In the genomic region with DNA sequence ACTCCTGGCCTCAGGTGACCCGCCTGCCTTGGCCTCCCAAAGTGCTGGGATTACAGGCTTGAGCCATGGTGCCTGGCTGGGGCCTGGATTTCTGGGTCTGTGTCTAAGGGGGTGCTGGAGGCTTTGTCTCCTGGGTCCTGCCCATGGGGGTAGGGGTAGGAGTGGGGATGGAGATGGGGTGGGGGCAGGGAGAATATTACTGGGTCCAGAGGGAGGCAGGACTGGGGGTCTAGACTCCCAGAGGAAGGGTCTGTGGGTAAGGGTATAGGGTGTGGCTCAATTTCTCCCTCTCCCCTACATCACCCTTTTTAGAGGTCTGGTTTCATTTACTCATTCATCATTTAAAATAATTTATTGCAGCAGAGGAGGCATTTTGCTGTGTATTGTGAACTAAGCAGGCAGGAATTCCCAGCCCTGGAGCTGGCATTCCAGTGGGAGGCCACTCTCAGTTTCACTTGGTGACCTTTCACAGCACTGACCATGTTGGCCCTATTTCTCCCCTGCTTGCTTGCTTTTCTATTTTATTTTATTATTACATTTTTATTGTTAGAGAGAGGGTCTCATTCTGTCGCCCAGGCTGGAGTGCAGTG, we compare ENCODE assay signal across 8 cellular contexts. TPM values are rescaled to one million over a fixed set of nuclear protein-coding genes. Genes with fewer than 3 reads are reported as not detected.
DNase-seq lines count a peak whose midpoint lies in the region; ATAC-seq and TF ChIP-seq lines count a peak whose summit lies in the region.

No MANE protein-coding gene starts in this region.

- H3K9me3 Mint-ChIP-seq in activated naive CD8-positive, alpha-beta T cell treated with anti-CD3 and anti-CD28 coated beads for 36 hours, result no peaks in the 10 kb centered on the region

- intact Hi-C loops in right cardiac atrium (cut with DNase I), result no loop called here
- intact Hi-C loops in cardiac septum (cut with DNase I), result no loop called here
- intact Hi-C loops in uterus (cut with DNase I; ENCODE audit: low total_unique reads), result no loop called here

- H3K27ac Mint-ChIP-seq in activated naive CD8-positive, alpha-beta T cell treated with anti-CD3 and anti-CD28 coated beads for 36 hours, result peak overlapping the region; percentile 90

- DNase-seq in right cardiac atrium (peak in 1 of 3 donors; percentile 12), cardiac septum (ENCODE audit: low spot score) (no peak), kidney tubule cell (ENCODE audit: low spot score) (peak; percentile 77), uterus (no peak), COLO829 (ENCODE audit: low spot score) (no peak), SIG-M5 treated with dmso at 0.1 percent for 504 hours (lab: John Stamatoyannopoulos, UW; ENCODE audit: unreplicated experiment) (no peak), anterior cingulate cortex (lab: John Stamatoyannopoulos, UW) (no peak)
- no peak for DNase-seq in activated naive CD8-positive, alpha-beta T cell treated with anti-CD3 and anti-CD28 coated beads for 36 hours

- peaks cover 33% of the 10 kb centered on the region for H3K36me3 Mint-ChIP-seq in activated naive CD8-positive, alpha-beta T cell treated with anti-CD3 and anti-CD28 coated beads for 36 hours

- peak overlapping the region; percentile 12 for H3K4me3 ChIP-seq in right cardiac atrium (ENCODE audit: low read length)
- H3K4me3 ChIP-seq in uterus, result peak overlapping the region in 1 of 2 donors; percentile 81

- H3K4me1 Mint-ChIP-seq in activated naive CD8-positive, alpha-beta T cell treated with anti-CD3 and anti-CD28 coated beads for 36 hours, result peaks cover 44% of the 10 kb centered on the region

- ATAC-seq in right cardiac atrium, result no peak

- no peaks in the 10 kb centered on the region for H3K27me3 ChIP-seq in right cardiac atrium (ENCODE audit: control insufficient read depth, insufficient read depth)
- no peaks in the 10 kb centered on the region for H3K27me3 ChIP-seq in uterus

- 85% methylated on average over 2 of the region's 2 CpGs for WGBS in right cardiac atrium

- H3K9me3 ChIP-seq in right cardiac atrium (ENCODE audit: control insufficient read depth, low read length), result no peaks in the 10 kb centered on the region
- H3K9me3 ChIP-seq in uterus, result no peaks in the 10 kb centered on the region

- no peak for TF ChIP-seq CTCF in uterus (IDR thresholded peaks at IDR 0.05)

- H3K27ac ChIP-seq in right cardiac atrium (ENCODE audit: low read length) (no peak overlapping the region), uterus (peak overlapping the region; percentile 87 to 89)

- H3K36me3 ChIP-seq in uterus, result no peaks in the 10 kb centered on the region

- peak overlapping the region; percentile 97 for H3K4me3 Mint-ChIP-seq in activated naive CD8-positive, alpha-beta T cell treated with anti-CD3 and anti-CD28 coated beads for 36 hours

- no peak for TF ChIP-seq POLR2A in uterus (IDR thresholded peaks at IDR 0.05)

- H3K27me3 Mint-ChIP-seq in activated naive CD8-positive, alpha-beta T cell treated with anti-CD3 and anti-CD28 coated beads for 36 hours, result no peaks in the 10 kb centered on the region

- H3K4me1 ChIP-seq in right cardiac atrium (ENCODE audit: control insufficient read depth, insufficient read depth, low read length) (no peaks in the 10 kb centered on the region), uterus (peaks cover 0 to 17% of the 10 kb centered on the region in 2 donors)

RNA-seq across cellular contexts. Expression of gene NFKBID, which starts 0.8 kb away (rescaled TPM):
- total RNA-seq in right cardiac atrium, result 10 to 100 TPM in 1 of 4 donors, 1 to 10 TPM in 3; 4.4 to 10.7 (median 6.3) TPM
- polyA plus RNA-seq in right cardiac atrium, result 6.4 TPM
- 3.1 TPM for total RNA-seq in cardiac septum
- 10 to 100 TPM; 72.2 to 73.7 TPM for total RNA-seq in activated naive CD8-positive, alpha-beta T cell treated with anti-CD3 and anti-CD28 coated beads for 36 hours
- 10 to 100 TPM in 2 of 4 donors, 1 to 10 TPM in 2; 4.4 to 18.2 (median 9.5) TPM for total RNA-seq in uterus

RNA-seq across cellular contexts. Expression of gene HCST, which starts 1.2 kb away (rescaled TPM):
- total RNA-seq in right cardiac atrium, result 1 to 10 TPM; 2.3 to 4.4 (median 2.7) TPM
- 2.6 TPM for polyA plus RNA-seq in right cardiac atrium
- total RNA-seq in cardiac septum, result 5.4 TPM
- total RNA-seq in activated naive CD8-positive, alpha-beta T cell treated with anti-CD3 and anti-CD28 coated beads for 36 hours, result 10 to 100 TPM; 44.9 to 53.8 TPM
- total RNA-seq in uterus, result 10 to 100 TPM in 1 of 4 donors, 1 to 10 TPM in 2, not detected in 1; 1.6 to 47.1 (median 4.5) TPM

RNA-seq across cellular contexts. Expression of gene TYROBP, which starts 6.9 kb away (rescaled TPM):
- total RNA-seq in right cardiac atrium (10 to 100 TPM; 37.2 to 52.6 (median 43.3) TPM), cardiac septum (16.9 TPM), uterus (10 to 100 TPM in 3 of 4 donors, 1 to 10 TPM in 1; 1.3 to 25.0 (median 14.9) TPM)
- 36.7 TPM for polyA plus RNA-seq in right cardiac atrium
- total RNA-seq in activated naive CD8-positive, alpha-beta T cell treated with anti-CD3 and anti-CD28 coated beads for 36 hours, result not detected

RNA-seq across cellular contexts. Expression of gene APLP1, which starts 32.8 kb away (rescaled TPM):
- total RNA-seq in right cardiac atrium, result 10 to 100 TPM; 18.0 to 26.3 (median 21.0) TPM
- polyA plus RNA-seq in right cardiac atrium, result 33.2 TPM
- total RNA-seq in cardiac septum, result 39.9 TPM
- total RNA-seq in activated naive CD8-positive, alpha-beta T cell treated with anti-CD3 and anti-CD28 coated beads for 36 hours, result under 1 TPM; 0.68 to 0.88 TPM
- 10 to 100 TPM in 1 of 4 donors, 1 to 10 TPM in 1, not detected in 2; 6.1 to 16.2 TPM for total RNA-seq in uterus

RNA-seq across cellular contexts. Expression of gene LRFN3, which starts 35.0 kb away (rescaled TPM):
- 10 to 100 TPM in 1 of 4 donors, 1 to 10 TPM in 3; 8.2 to 10.8 (median 9.0) TPM for total RNA-seq in right cardiac atrium
- 8.4 TPM for polyA plus RNA-seq in right cardiac atrium
- 8.8 TPM for total RNA-seq in cardiac septum
- total RNA-seq in activated naive CD8-positive, alpha-beta T cell treated with anti-CD3 and anti-CD28 coated beads for 36 hours, result 1 to 10 TPM; 5.8 to 7.1 TPM
- total RNA-seq in uterus, result 10 to 100 TPM in 2 of 4 donors, 1 to 10 TPM in 2; 3.1 to 22.4 (median 9.6) TPM
